Comparison of ENCODE assay signal across 17 cellular contexts in genomic region chr9:12964271-12964670, GRCh38.
"Had no signal": no experiment of that assay in that cellular context is flagged by ENCODE, and none has a peak within 500 bp of the region (broad histone marks: within the 10 kb centered on the region; RNA-seq: fewer than 3 reads in every experiment).

No MANE protein-coding gene starts in this region.

- H3K27ac ChIP-seq: body of pancreas had no signal

- H3K4me3 ChIP-seq: body of pancreas had no signal

- H3K9me3 Mint-ChIP-seq: type B pancreatic cell had no signal

- H3K9me3 ChIP-seq: body of pancreas had no signal

- DNase-seq: activated CD4-positive, alpha-beta T cell treated with anti-CD3 and anti-CD28 coated beads, Interleukin-2, amount 50 U/mL, for 4 hours; activated CD8-positive, alpha-beta memory T cell treated with anti-CD3 and anti-CD28 coated beads, Interleukin-2, amount 10 ng/mL, durations not matched to agents 7 days and 5 days; activated effector memory CD4-positive, alpha-beta T cell treated with Interleukin-2 at 50 U/mL for 16 hours; activated T-cell treated with anti-CD3 and anti-CD28 coated beads, Interleukin-2, amount 50 U/mL, for 24 hours; amniotic stem cell; body of pancreas; foreskin melanocyte; head of caudate nucleus; islet precursor cell; natural killer cell; retina; stimulated activated CD4-positive, alpha-beta T cell treated with anti-CD3 and anti-CD28 coated beads, Interleukin-12 subunit alpha, Interleukin-12 subunit beta, amount 100 ng/mL, for 4 hours; stimulated activated naive CD4-positive, alpha-beta T cell; substantia nigra had no signal

- H3K27me3 ChIP-seq: body of pancreas had no signal

- H3K36me3 Mint-ChIP-seq: activated CD8-positive, alpha-beta memory T cell treated with anti-CD3 and anti-CD28 coated beads, Interleukin-2, amount 10 ng/mL, durations not matched to agents 7 days and 5 days; natural killer cell; type B pancreatic cell had no signal

- H3K4me1 ChIP-seq: body of pancreas had no signal

- H3K27me3 Mint-ChIP-seq: activated CD8-positive, alpha-beta memory T cell treated with anti-CD3 and anti-CD28 coated beads, Interleukin-2, amount 10 ng/mL, durations not matched to agents 7 days and 5 days; activated T-cell treated with anti-CD3 and anti-CD28 coated beads, Interleukin-2, amount 50 U/mL, for 24 hours; type B pancreatic cell had no signal

- H3K27ac Mint-ChIP-seq: activated CD8-positive, alpha-beta memory T cell treated with anti-CD3 and anti-CD28 coated beads, Interleukin-2, amount 10 ng/mL, durations not matched to agents 7 days and 5 days; activated naive CD4-positive, alpha-beta T cell treated with anti-CD3 and anti-CD28 coated beads, Interleukin-2, amount 50 U/mL, for 72 hours; activated T-cell treated with anti-CD3 and anti-CD28 coated beads, Interleukin-2, amount 50 U/mL, for 24 hours; natural killer cell; type B pancreatic cell had no signal

- H3K4me1 Mint-ChIP-seq: activated CD8-positive, alpha-beta memory T cell treated with anti-CD3 and anti-CD28 coated beads, Interleukin-2, amount 10 ng/mL, durations not matched to agents 7 days and 5 days; natural killer cell had no signal

- ATAC-seq: activated CD4-positive, CD25-positive, alpha-beta regulatory T cell treated with anti-CD3 and anti-CD28 coated beads, Interleukin-2, amount 50 U/mL, for 24 hours; activated CD8-positive, alpha-beta memory T cell treated with anti-CD3 and anti-CD28 coated beads, Interleukin-2, amount 10 ng/mL, durations not matched to agents 7 days and 5 days; activated naive CD4-positive, alpha-beta T cell treated with anti-CD3 and anti-CD28 coated beads, Interleukin-2, amount 50 U/mL, for 72 hours; body of pancreas; natural killer cell had no signal

- H3K4me3 Mint-ChIP-seq: activated CD8-positive, alpha-beta memory T cell treated with anti-CD3 and anti-CD28 coated beads, Interleukin-2, amount 10 ng/mL, durations not matched to agents 7 days and 5 days; activated T-cell treated with anti-CD3 and anti-CD28 coated beads, Interleukin-2, amount 50 U/mL, for 24 hours; natural killer cell; type B pancreatic cell had no signal
